1 cellular context compared by ENCODE assay signal in genomic region chr2:166786707-166787106, GRCh38.
TF ChIP-seq lines count a peak whose summit lies in the region.

No MANE protein-coding gene starts in this region.

TF ChIP-seq in HepG2, 621 proteins besides CTCF, POLR2A, EP300 and RAD21 (continued from another document):
- TF ChIP-seq FOXP4 (CRISPR knock-in tag; IDR thresholded peaks at IDR 0.05) (peak; percentile 73), CCDC6 (CRISPR knock-in tag; IDR thresholded peaks at IDR 0.05) (no peak), NFIC (IDR thresholded peaks at IDR 0.05; ENCODE audit: low read length) (peak; percentile 72; the same call in 1 of the 2 replicates), NR2F1 (CRISPR knock-in tag; IDR thresholded peaks at IDR 0.05) (0 out of 4 replicates have a peak, but pooled peaks of 1 of the 2 experiments have one; percentile 43), SMYD3 (CRISPR knock-in tag; IDR thresholded peaks at IDR 0.05) (no peak), RFX1 (IDR thresholded peaks at IDR 0.05) (no peak), HHEX (CRISPR knock-in tag; IDR thresholded peaks at IDR 0.05) (peak; percentile 73), RBM39 (IDR thresholded peaks at IDR 0.05; ENCODE audit: low read depth, low read length, poor library complexity, severe bottlenecking) (no peak), HDAC1 (CRISPR knock-in tag; IDR thresholded peaks at IDR 0.05) (0 out of 2 replicates have a peak, but pooled peaks have one; percentile 18), CREB1 (IDR thresholded peaks at IDR 0.05) (no peak), CREB1 (CRISPR knock-in tag; IDR thresholded peaks at IDR 0.05) (peak; percentile 40; the same call in 1 of the 2 replicates), SOX13 (IDR thresholded peaks at IDR 0.05) (no peak), SOX13 (CRISPR knock-in tag; conservative IDR thresholded peaks at IDR 0.05 in 1 of 2, IDR thresholded peaks at IDR 0.05 in 1 of 2) (peak in 1 of 2 experiments; percentile 84; a peak in 2 of 4 replicates), BCL6 (CRISPR knock-in tag; IDR thresholded peaks at IDR 0.05) (peak; percentile 78), ZNF563 (CRISPR knock-in tag; IDR thresholded peaks at IDR 0.05) (no peak), SOX5 (CRISPR knock-in tag; IDR thresholded peaks at IDR 0.05; ENCODE audit: borderline replicate concordance) (peak; percentile 64; the same call in 1 of the 2 replicates), HOXA5 (CRISPR knock-in tag; IDR thresholded peaks at IDR 0.05) (peak; percentile 72; the same call in 1 of the 2 replicates), NR2F2 (IDR thresholded peaks at IDR 0.05; ENCODE audit: borderline replicate concordance, low read depth) (peak; percentile 86), ZNF569 (CRISPR knock-in tag; IDR thresholded peaks at IDR 0.05; ENCODE audit: borderline replicate concordance) (no peak)
- TF ChIP-seq, protein P1, sequence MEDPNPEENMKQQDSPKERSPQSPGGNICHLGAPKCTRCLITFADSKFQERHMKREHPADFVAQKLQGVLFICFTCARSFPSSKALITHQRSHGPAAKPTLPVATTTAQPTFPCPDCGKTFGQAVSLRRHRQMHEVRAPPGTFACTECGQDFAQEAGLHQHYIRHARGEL (CRISPR knock-in tag; IDR thresholded peaks at IDR 0.05) = no peak
- TF ChIP-seq, protein P2, sequence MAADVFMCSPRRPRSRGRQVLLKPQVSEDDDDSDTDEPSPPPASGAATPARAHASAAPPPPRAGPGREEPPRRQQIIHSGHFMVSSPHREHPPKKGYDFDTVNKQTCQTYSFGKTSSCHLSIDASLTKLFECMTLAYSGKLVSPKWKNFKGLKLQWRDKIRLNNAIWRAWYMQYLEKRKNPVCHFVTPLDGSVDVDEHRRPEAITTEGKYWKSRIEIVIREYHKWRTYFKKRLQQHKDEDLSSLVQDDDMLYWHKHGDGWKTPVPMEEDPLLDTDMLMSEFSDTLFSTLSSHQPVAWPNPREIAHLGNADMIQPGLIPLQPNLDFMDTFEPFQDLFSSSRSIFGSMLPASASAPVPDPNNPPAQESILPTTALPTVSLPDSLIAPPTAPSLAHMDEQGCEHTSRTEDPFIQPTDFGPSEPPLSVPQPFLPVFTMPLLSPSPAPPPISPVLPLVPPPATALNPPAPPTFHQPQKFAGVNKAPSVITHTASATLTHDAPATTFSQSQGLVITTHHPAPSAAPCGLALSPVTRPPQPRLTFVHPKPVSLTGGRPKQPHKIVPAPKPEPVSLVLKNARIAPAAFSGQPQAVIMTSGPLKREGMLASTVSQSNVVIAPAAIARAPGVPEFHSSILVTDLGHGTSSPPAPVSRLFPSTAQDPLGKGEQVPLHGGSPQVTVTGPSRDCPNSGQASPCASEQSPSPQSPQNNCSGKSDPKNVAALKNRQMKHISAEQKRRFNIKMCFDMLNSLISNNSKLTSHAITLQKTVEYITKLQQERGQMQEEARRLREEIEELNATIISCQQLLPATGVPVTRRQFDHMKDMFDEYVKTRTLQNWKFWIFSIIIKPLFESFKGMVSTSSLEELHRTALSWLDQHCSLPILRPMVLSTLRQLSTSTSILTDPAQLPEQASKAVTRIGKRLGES (CRISPR knock-in tag; IDR thresholded peaks at IDR 0.05; ENCODE audit: borderline replicate concordance) = no peak
